In genomic region chr14:77314043-77314442, GRCh38 we compare ENCODE assay signal across 1 cellular context.
TF ChIP-seq lines count a peak whose summit lies in the region.

No MANE protein-coding gene starts in this region.

TF ChIP-seq in IMR-90, 13 proteins besides CTCF, POLR2A, EP300 and RAD21 (continued from another document):
- TF ChIP-seq ELK1 (IDR thresholded peaks at IDR 0.05; ENCODE audit: borderline replicate concordance, low read depth, low read length) = no peak
- TF ChIP-seq NFE2L2 (IDR thresholded peaks at IDR 0.05; ENCODE audit: low read depth, low read length) = no peak
- TF ChIP-seq CHD1 (IDR thresholded peaks at IDR 0.05; ENCODE audit: low read depth, low read length) = no peak
- TF ChIP-seq RCOR1 (IDR thresholded peaks at IDR 0.05; ENCODE audit: insufficient replicate concordance, low read length) = no peak
- TF ChIP-seq CEBPB (IDR thresholded peaks at IDR 0.05; ENCODE audit: low read depth, low read length) = peak; percentile 97
- TF ChIP-seq USF2 (IDR thresholded peaks at IDR 0.05; ENCODE audit: low read depth, low read length) = peak; percentile 94
- no peak for TF ChIP-seq MAZ (IDR thresholded peaks at IDR 0.05; ENCODE audit: borderline replicate concordance, low read depth, low read length)
- TF ChIP-seq RFX5 (IDR thresholded peaks at IDR 0.05; ENCODE audit: low read depth, low read length) = no peak
- TF ChIP-seq MXI1 (IDR thresholded peaks at IDR 0.05; ENCODE audit: borderline replicate concordance, low read depth, low read length) = peak; percentile 90; the same call in 1 of the 2 replicates
- TF ChIP-seq MAFK (IDR thresholded peaks at IDR 0.05; ENCODE audit: low read depth, low read length) = no peak
